ENCODE assay signal across 23 cellular contexts in genomic region chr6:145370559-145370958, GRCh38.
A peak's percentile ranks its signal among the peaks of the same experiment; 100 is the strongest.
DNase-seq lines count a peak whose midpoint lies in the region; ATAC-seq, FAIRE-seq and TF ChIP-seq lines count a peak whose summit lies in the region.
"Had no signal": no experiment of that assay in that cellular context is flagged by ENCODE, and none has a peak within 500 bp of the region (broad histone marks: within the 10 kb centered on the region; RNA-seq: fewer than 3 reads in every experiment).

No MANE protein-coding gene starts in this region.

- no peaks in the 10 kb centered on the region for H3K27me3 Mint-ChIP-seq in endodermal cell (ENCODE audit: insufficient read depth)
- no peaks in the 10 kb centered on the region for H3K27me3 Mint-ChIP-seq in T-helper 17 cell
- H3K27me3 Mint-ChIP-seq: B cell; CD4-positive, CD25-positive, alpha-beta regulatory T cell; CD8-positive, alpha-beta memory T cell had no signal

- H3K27ac Mint-ChIP-seq in endodermal cell (no peak overlapping the region), T-helper 17 cell (no peak overlapping the region)
- H3K27ac Mint-ChIP-seq: B cell; CD4-positive, CD25-positive, alpha-beta regulatory T cell; CD8-positive, alpha-beta memory T cell; HFFc6 had no signal

- H3K9me3 ChIP-seq in HCT116 (ENCODE audit: control insufficient read depth in 1 of 2, insufficient read depth in 1 of 2, low read depth in 1 of 2, low read length in 2 of 2) (no peaks in the 10 kb centered on the region), OCI-LY7 (ENCODE audit: low read length) (no peaks in the 10 kb centered on the region), endodermal cell (ENCODE audit: control insufficient read depth, low read length) (no peaks in the 10 kb centered on the region), T-helper 17 cell (ENCODE audit: control insufficient read depth, low read length, poor library complexity, severe bottlenecking) (no peaks in the 10 kb centered on the region)
- H3K9me3 ChIP-seq: BLaER1 had no signal

- FAIRE-seq in D721Med (lab: Jason Lieb, UNC), result no peak
- FAIRE-seq: A204.1, G401.6, GM12878, GM18507 had no signal

- DNase-seq in D721Med (ENCODE audit: insufficient read length, low spot score) (no peak), HCT116 (ENCODE audit: low read depth, low spot score) (no peak), OCI-LY7 (ENCODE audit: low spot score) (no peak), endodermal cell (no peak), anterior cingulate cortex (lab: John Stamatoyannopoulos, UW) (no peak), DMS114 treated with DMSO at 0.1 percent for 48 hours (lab: John Stamatoyannopoulos, UW; ENCODE audit: unreplicated experiment) (no peak), T-helper 17 cell (no peak)
- DNase-seq: CD4-positive, CD25-positive, alpha-beta regulatory T cell; CD8-positive, alpha-beta memory T cell; DMS153; DND-41; GOT3; H7; HFFc6 had no signal

- H3K4me2 ChIP-seq in HCT116 (ENCODE audit: low read length) (no peak overlapping the region), OCI-LY7 (ENCODE audit: low read length) (no peak overlapping the region)
- H3K4me2 ChIP-seq: BLaER1 had no signal

- no peaks in the 10 kb centered on the region for H3K36me3 Mint-ChIP-seq in endodermal cell (ENCODE audit: low read depth)
- peaks cover 2% of the 10 kb centered on the region for H3K36me3 Mint-ChIP-seq in T-helper 17 cell (ENCODE audit: low read depth)
- H3K36me3 Mint-ChIP-seq: CD4-positive, CD25-positive, alpha-beta regulatory T cell; CD8-positive, alpha-beta memory T cell had no signal

- H3K9ac ChIP-seq in HCT116 (ENCODE audit: low read length) (no peak overlapping the region), endodermal cell (ENCODE audit: extremely low read depth, low read length, poor library complexity, severe bottlenecking) (no peak overlapping the region)
- H3K9ac ChIP-seq: BLaER1 had no signal

- no peaks in the 10 kb centered on the region for H3K79me2 ChIP-seq in HCT116 (ENCODE audit: insufficient read depth, low read length)
- H3K79me2 ChIP-seq in OCI-LY7 (ENCODE audit: insufficient read depth, low read depth, low read length), result no peaks in the 10 kb centered on the region

- POLR2A ChIA-PET in HCT116 (lab: Charles Lee), result no interaction called here
- POLR2A ChIA-PET in OCI-LY7 (lab: Charles Lee), result interaction anchor here (0.7 kb wide), 1 partner anchor 341 kb away, joined by 4 read pairs; no protein-coding TSS in a partner anchor

- TF ChIP-seq CTCF in D721Med (IDR thresholded peaks at IDR 0.05; ENCODE audit: insufficient read depth, missing control alignments) (peak; percentile 3), HCT116 (IDR thresholded peaks at IDR 0.05 in 2 of 3, conservative IDR thresholded peaks at IDR 0.05 in 1 of 3; ENCODE audit: borderline replicate concordance in 1 of 3, insufficient read depth in 1 of 3, low read depth in 2 of 3, low read length in 2 of 3) (peak; percentile 22 to 35 (median 29); a peak in 4 of 6 replicates), OCI-LY7 (conservative IDR thresholded peaks at IDR 0.05; ENCODE audit: low read length) (0 out of 2 replicates have a peak, but pooled peaks have one; percentile 19), endodermal cell (conservative IDR thresholded peaks at IDR 0.05) (peak; percentile 21)

- H3K36me3 ChIP-seq in HCT116 (ENCODE audit: control insufficient read depth in 1 of 2, insufficient read depth in 2 of 2, low read length in 2 of 2) (no peaks in the 10 kb centered on the region), OCI-LY7 (ENCODE audit: insufficient read depth, low read length) (no peaks in the 10 kb centered on the region), endodermal cell (ENCODE audit: control insufficient read depth, insufficient read depth, low read length) (no peaks in the 10 kb centered on the region)
- H3K36me3 ChIP-seq: BLaER1 had no signal

- TF ChIP-seq RAD21 in HCT116 (IDR thresholded peaks at IDR 0.05; ENCODE audit: low read depth), result peak; percentile 60

- H3K4me1 ChIP-seq in HCT116 (ENCODE audit: control insufficient read depth in 1 of 2, insufficient read depth in 2 of 2, low read length in 2 of 2) (no peaks in the 10 kb centered on the region), OCI-LY7 (ENCODE audit: insufficient read depth, low read length, poor library complexity, severe bottlenecking) (no peaks in the 10 kb centered on the region), endodermal cell (ENCODE audit: control insufficient read depth, insufficient read depth, low read length) (no peaks in the 10 kb centered on the region)
- H3K4me1 ChIP-seq: BLaER1 had no signal

- CTCF ChIA-PET in HCT116 (lab: Charles Lee) (no interaction called here), OCI-LY7 (lab: Charles Lee; ENCODE audit: unreplicated experiment) (no interaction called here)

- H3K4me3 Mint-ChIP-seq in endodermal cell (no peak overlapping the region), T-helper 17 cell (no peak overlapping the region)
- H3K4me3 Mint-ChIP-seq: B cell; CD4-positive, CD25-positive, alpha-beta regulatory T cell; CD8-positive, alpha-beta memory T cell; HFFc6 had no signal

- ATAC-seq in HCT116 (no peak), HG02884 (IDR thresholded peaks at IDR 0.05; ENCODE audit: unreplicated experiment) (no peak), T-helper 17 cell (no peak)
- ATAC-seq: GM12878 had no signal

- RAD21 ChIA-PET in HCT116 (lab: Charles Lee; ENCODE audit: low non-redundant PET in 1 of 2, low total read pairs in 2 of 2, uncharacterized antibody in 2 of 2, unreplicated experiment in 2 of 2), result no interaction called here

- no peaks in the 10 kb centered on the region for H4K20me1 ChIP-seq in HCT116 (ENCODE audit: insufficient read depth)
- H4K20me1 ChIP-seq in OCI-LY7 (ENCODE audit: insufficient read depth, low read length), result no peaks in the 10 kb centered on the region
- H4K20me1 ChIP-seq: BLaER1 had no signal

- H3K27me3 ChIP-seq in HCT116 (ENCODE audit: insufficient read depth, low read length), result no peaks in the 10 kb centered on the region
- no peaks in the 10 kb centered on the region for H3K27me3 ChIP-seq in endodermal cell (ENCODE audit: control insufficient read depth, insufficient read depth, low read length, poor library complexity, severe bottlenecking)
- H3K27me3 ChIP-seq: BLaER1 had no signal

- H3K27ac ChIP-seq in HCT116 (ENCODE audit: low read depth, low read length), result no peak overlapping the region
- no peak overlapping the region for H3K27ac ChIP-seq in OCI-LY7 (ENCODE audit: low read depth, low read length, poor library complexity, severe bottlenecking)
- no peak overlapping the region for H3K27ac ChIP-seq in endodermal cell (ENCODE audit: low read depth, low read length)
- H3K27ac ChIP-seq: 22Rv1, BLaER1, C4-2B had no signal

- BruUV-seq in HCT116 (replicated peaks; lab: Mats Ljungman, UMichigan) (no TSS peak), OCI-LY7 (replicated peaks; lab: Mats Ljungman, UMichigan) (no TSS peak)

- intact Hi-C loops in HCT116 (cut with micrococcal nuclease) (no loop called here), OCI-LY7 (cut with micrococcal nuclease; ENCODE audit: unreplicated experiment) (no loop called here)

- H3K9me2 ChIP-seq in HCT116 (ENCODE audit: insufficient read depth) (no peaks in the 10 kb centered on the region), OCI-LY7 (ENCODE audit: insufficient read depth, low read length) (no peaks in the 10 kb centered on the region)

- no peaks in the 10 kb centered on the region for H3K9me3 Mint-ChIP-seq in endodermal cell
- H3K9me3 Mint-ChIP-seq: HFFc6 had no signal

- H2AFZ ChIP-seq in HCT116 (ENCODE audit: low read depth, low read length, poor library complexity, severe bottlenecking), result no peak overlapping the region
- no peak overlapping the region for H2AFZ ChIP-seq in OCI-LY7 (ENCODE audit: low read length)

- peaks cover 3% of the 10 kb centered on the region for H3K4me1 Mint-ChIP-seq in endodermal cell
- peaks cover 7% of the 10 kb centered on the region for H3K4me1 Mint-ChIP-seq in T-helper 17 cell

- no peak overlapping the region for H3K4me3 ChIP-seq in HCT116 (replicated peaks in 1 of 2; ENCODE audit: low read depth in 1 of 2, low read length in 2 of 2)
- H3K4me3 ChIP-seq in OCI-LY7 (ENCODE audit: low read depth, low read length, poor library complexity, severe bottlenecking), result no peak overlapping the region
- no peak overlapping the region for H3K4me3 ChIP-seq in endodermal cell (ENCODE audit: low read length)
- H3K4me3 ChIP-seq: BLaER1, GM12878 had no signal

- no peak for TF ChIP-seq POLR2A in HCT116 (IDR thresholded peaks at IDR 0.05; ENCODE audit: borderline replicate concordance, extremely low read depth, insufficient read depth, insufficient read length)

TF ChIP-seq in HCT116, 20 proteins besides CTCF, POLR2A, EP300 and RAD21 (continues in another document):
- no peak for TF ChIP-seq CBX3 (IDR thresholded peaks at IDR 0.05; ENCODE audit: low read depth)
- no peak for TF ChIP-seq ZNF274 (IDR thresholded peaks at IDR 0.05; ENCODE audit: low read depth, low read length)
- no peak for TF ChIP-seq ZBTB33 (IDR thresholded peaks at IDR 0.05; ENCODE audit: extremely low read depth, insufficient replicate concordance, low read length)
